In genomic region chr17:73644145-73645049, GRCh38 we compare ENCODE assay signal across 8 cellular contexts. TPM values are rescaled to one million over a fixed set of nuclear protein-coding genes. Genes with fewer than 3 reads are reported as not detected.
DNase-seq lines count a peak whose midpoint lies in the region; ATAC-seq lines count a peak whose summit lies in the region.

SDK2 (minus strand) TSS chr17:73644445; CDS start chr17:73644088, 357 bp downstream.

- H3K9ac ChIP-seq in adipocyte (ENCODE audit: low read length) = no peak within 1 kb of the TSS

- no peaks in the 10 kb centered on the region for H3K36me3 Mint-ChIP-seq in activated CD4-positive, alpha-beta T cell treated with anti-CD3 and anti-CD28 coated beads, Interleukin-2, amount 10 ng/mL, durations not matched to agents 24 days and 14 days (ENCODE audit: low read depth)
- H3K36me3 Mint-ChIP-seq in immature natural killer cell = no peaks in the 10 kb centered on the region
- no peaks in the 10 kb centered on the region for H3K36me3 Mint-ChIP-seq in stimulated activated effector memory CD8-positive, alpha-beta T cell treated with anti-CD3 and anti-CD28 coated beads, Interleukin-12 subunit alpha, Interleukin-12 subunit beta, amount 100 ng/mL, for 72 hours

- H3K27me3 ChIP-seq in adipocyte (replicated peaks; ENCODE audit: control insufficient read depth, insufficient read depth, low read length) = peaks cover 78% of the 10 kb centered on the region

- H3K9me3 ChIP-seq in adipocyte (ENCODE audit: control insufficient read depth, low read length) = no peaks in the 10 kb centered on the region

- H3K4me3 ChIP-seq in adipocyte (ENCODE audit: low read length) = peak within 1 kb of the TSS; percentile 27

- intact Hi-C loops in activated CD4-positive, alpha-beta T cell treated with anti-CD3 and anti-CD28 coated beads, Interleukin-2, amount 10 ng/mL, durations not matched to agents 24 days and 14 days (cut with micrococcal nuclease) = no loop called here

- H3K27ac Mint-ChIP-seq in activated CD4-positive, alpha-beta T cell treated with anti-CD3 and anti-CD28 coated beads, Interleukin-2, amount 10 ng/mL, durations not matched to agents 24 days and 14 days = peak within 1 kb of the TSS; percentile 37
- no peak within 1 kb of the TSS for H3K27ac Mint-ChIP-seq in immature natural killer cell
- no peak within 1 kb of the TSS for H3K27ac Mint-ChIP-seq in stimulated activated effector memory CD8-positive, alpha-beta T cell treated with anti-CD3 and anti-CD28 coated beads, Interleukin-12 subunit alpha, Interleukin-12 subunit beta, amount 100 ng/mL, for 72 hours

- no peaks in the 10 kb centered on the region for H3K4me1 ChIP-seq in adipocyte (ENCODE audit: control insufficient read depth, insufficient read depth, low read length)

- no peaks in the 10 kb centered on the region for H3K36me3 ChIP-seq in adipocyte (ENCODE audit: control insufficient read depth, insufficient read depth, low read length, severe bottlenecking)

- H3K9me3 Mint-ChIP-seq in activated CD4-positive, alpha-beta T cell treated with anti-CD3 and anti-CD28 coated beads, Interleukin-2, amount 10 ng/mL, durations not matched to agents 24 days and 14 days = no peaks in the 10 kb centered on the region
- peaks cover 0 to 1% (median 0%) of the 10 kb centered on the region in 6 donors for H3K9me3 Mint-ChIP-seq in immature natural killer cell
- H3K9me3 Mint-ChIP-seq in stimulated activated effector memory CD8-positive, alpha-beta T cell treated with anti-CD3 and anti-CD28 coated beads, Interleukin-12 subunit alpha, Interleukin-12 subunit beta, amount 100 ng/mL, for 72 hours = no peaks in the 10 kb centered on the region

- peaks cover 60% of the 10 kb centered on the region for H3K27me3 Mint-ChIP-seq in activated CD4-positive, alpha-beta T cell treated with anti-CD3 and anti-CD28 coated beads, Interleukin-2, amount 10 ng/mL, durations not matched to agents 24 days and 14 days
- H3K27me3 Mint-ChIP-seq in immature natural killer cell (ENCODE audit: low read depth in 3 of 3) = peaks cover 9 to 23% (median 20%) of the 10 kb centered on the region in 3 donors

- peaks cover 15% of the 10 kb centered on the region for H3K4me1 Mint-ChIP-seq in activated CD4-positive, alpha-beta T cell treated with anti-CD3 and anti-CD28 coated beads, Interleukin-2, amount 10 ng/mL, durations not matched to agents 24 days and 14 days
- peaks cover 0 to 8% of the 10 kb centered on the region in 2 donors for H3K4me1 Mint-ChIP-seq in immature natural killer cell
- H3K4me1 Mint-ChIP-seq in stimulated activated effector memory CD8-positive, alpha-beta T cell treated with anti-CD3 and anti-CD28 coated beads, Interleukin-12 subunit alpha, Interleukin-12 subunit beta, amount 100 ng/mL, for 72 hours = peaks cover 5% of the 10 kb centered on the region

- H3K4me3 Mint-ChIP-seq in activated CD4-positive, alpha-beta T cell treated with anti-CD3 and anti-CD28 coated beads, Interleukin-2, amount 10 ng/mL, durations not matched to agents 24 days and 14 days = peak within 1 kb of the TSS; percentile 85
- H3K4me3 Mint-ChIP-seq in immature natural killer cell = peak within 1 kb of the TSS in 4 of 5 donors; percentile 32 to 74 (median 36)
- H3K4me3 Mint-ChIP-seq in stimulated activated effector memory CD8-positive, alpha-beta T cell treated with anti-CD3 and anti-CD28 coated beads, Interleukin-12 subunit alpha, Interleukin-12 subunit beta, amount 100 ng/mL, for 72 hours = peak within 1 kb of the TSS; percentile 60

- ATAC-seq in stimulated activated effector memory CD8-positive, alpha-beta T cell treated with anti-CD3 and anti-CD28 coated beads, Interleukin-12 subunit alpha, Interleukin-12 subunit beta, amount 100 ng/mL, for 72 hours = no peak

- peak; percentile 64 for DNase-seq in activated CD4-positive, alpha-beta T cell treated with anti-CD3 and anti-CD28 coated beads, Interleukin-2, amount 10 ng/mL, durations not matched to agents 24 days and 14 days
- DNase-seq in activated CD4-positive, alpha-beta T cell treated with anti-CD3 and anti-CD28 coated beads for 1 hour = no peak
- DNase-seq in adipocyte (ENCODE audit: low read depth) = peak; percentile 25
- no peak for DNase-seq in immature natural killer cell
- no peak for DNase-seq in stimulated activated effector memory CD8-positive, alpha-beta T cell treated with anti-CD3 and anti-CD28 coated beads, Interleukin-12 subunit alpha, Interleukin-12 subunit beta, amount 100 ng/mL, for 72 hours (ENCODE audit: low spot score in 2 of 2)
- DNase-seq in occipital lobe (lab: John Stamatoyannopoulos, UW) = no peak
- no peak for DNase-seq in kidney glomerular epithelial cell (lab: John Stamatoyannopoulos, UW)
- DNase-seq in RKO (ENCODE audit: low spot score) = no peak

RNA-seq across cellular contexts. Expression of gene SDK2, which starts in this region (rescaled TPM):
- total RNA-seq in activated CD4-positive, alpha-beta T cell treated with anti-CD3 and anti-CD28 coated beads, Interleukin-2, amount 10 ng/mL, durations not matched to agents 24 days and 14 days = 0.42 and 0.52 TPM in 2 replicates
- polyA plus RNA-seq in immature natural killer cell = not detected
- 6.9 TPM for total RNA-seq in occipital lobe

Comparison
In these comparisons a context has a peak if more than half of its experiments do, and no peak if none do; other contexts are left out.
1. Peak in DNase-seq in activated CD4-positive, alpha-beta T cell treated with anti-CD3 and anti-CD28 coated beads, Interleukin-2, amount 10 ng/mL, durations not matched to agents 24 days and 14 days; RNA of the gene not detected or under 1 TPM.